Comparison of ENCODE assay signal across 7 cellular contexts in genomic region chr4:74793757-74794340, GRCh38. TPM values are rescaled to one million over a fixed set of nuclear protein-coding genes. Genes with fewer than 3 reads are reported as not detected.
DNase-seq lines count a peak whose midpoint lies in the region; ATAC-seq and TF ChIP-seq lines count a peak whose summit lies in the region.

No MANE protein-coding gene starts in this region.

- H3K27ac ChIP-seq in cardiac muscle cell = no peak overlapping the region

- no peaks in the 10 kb centered on the region for H3K36me3 ChIP-seq in cardiac muscle cell

- H3K9me3 ChIP-seq in cardiac muscle cell (ENCODE audit: low read depth) = no peaks in the 10 kb centered on the region

- H3K4me3 Mint-ChIP-seq in activated B cell treated with CpG ODN at 0.5 μM for 24 hours = peak overlapping the region; percentile 66

- H3K36me3 Mint-ChIP-seq in activated B cell treated with CpG ODN at 0.5 μM for 24 hours (ENCODE audit: low read depth) = no peaks in the 10 kb centered on the region

- ATAC-seq in activated B cell treated with CpG ODN at 0.5 μM for 24 hours (ENCODE audit: low read depth) (no peak), GM18517 (IDR thresholded peaks at IDR 0.05; ENCODE audit: unreplicated experiment) (no peak), HG03342 (IDR thresholded peaks at IDR 0.05; ENCODE audit: unreplicated experiment) (no peak)

- POLR2A ChIA-PET in activated B cell treated with CpG ODN at 0.5 μM for 24 hours (lab: Charles Lee) = no interaction called here

- intact Hi-C loops in activated B cell treated with CpG ODN at 0.5 μM for 24 hours (cut with micrococcal nuclease) = no loop called here
- intact Hi-C loops in posterior cingulate gyrus (cut with DNase I) = no loop called here

- H3K4me1 Mint-ChIP-seq in activated B cell treated with CpG ODN at 0.5 μM for 24 hours = peaks cover 13% of the 10 kb centered on the region

- H3K4me3 ChIP-seq in GM12865 (ENCODE audit: low read depth, low read length) (no peak overlapping the region), cardiac muscle cell (peak overlapping the region; percentile 38)

- CTCF ChIA-PET in activated B cell treated with CpG ODN at 0.5 μM for 24 hours (lab: Charles Lee) = no interaction called here

- H3K4me1 ChIP-seq in cardiac muscle cell (ENCODE audit: low read depth) = no peaks in the 10 kb centered on the region

- TF ChIP-seq CTCF in GM12865 (IDR thresholded peaks at IDR 0.05; ENCODE audit: insufficient read depth, low read depth, low read length, missing control alignments) = no peak
- TF ChIP-seq CTCF in LNCAP (IDR thresholded peaks at IDR 0.05) = peak; percentile 20; the same call in 1 of the 2 replicates
- no peak for TF ChIP-seq CTCF in activated B cell treated with CpG ODN at 0.5 μM for 24 hours (IDR thresholded peaks at IDR 0.05)
- peak; percentile 52 for TF ChIP-seq CTCF in cardiac muscle cell (IDR thresholded peaks at IDR 0.05; ENCODE audit: low read depth, low read length)

- no peaks in the 10 kb centered on the region for H3K9me3 Mint-ChIP-seq in activated B cell treated with CpG ODN at 0.5 μM for 24 hours

- H3K27me3 ChIP-seq in cardiac muscle cell = peaks cover 47% of the 10 kb centered on the region

- H3K27me3 Mint-ChIP-seq in activated B cell treated with CpG ODN at 0.5 μM for 24 hours = peaks cover 33% of the 10 kb centered on the region

- H3K27ac Mint-ChIP-seq in activated B cell treated with CpG ODN at 0.5 μM for 24 hours = no peak overlapping the region

- DNase-seq in GM12865 (ENCODE audit: low read depth) (peak; percentile 23), activated B cell treated with CpG ODN at 0.5 μM for 24 hours (no peak), cardiac muscle cell (ENCODE audit: low read depth in 1 of 2, low spot score in 1 of 2) (peak; percentile 48 to 65), posterior cingulate gyrus (peak; percentile 11 to 84 (median 33))

RNA-seq across cellular contexts. Expression of gene BTC, which starts 0.5 kb away (rescaled TPM):
- total RNA-seq in activated B cell treated with CpG ODN at 0.5 μM for 24 hours = not detected in 2 replicates
- not detected in 2 replicates for total RNA-seq in cardiac muscle cell
- 0.79 TPM in 1 of 2 replicates, not detected in the other for polyA plus RNA-seq in cardiac muscle cell

Comparison
In these comparisons a context has a peak if more than half of its experiments do, and no peak if none do; other contexts are left out.
1. CTCF ChIP-seq: peak in LNCAP (single experiment) and cardiac muscle cell (single experiment); none in GM12865 (single experiment) and activated B cell treated with CpG ODN at 0.5 μM for 24 hours (single experiment).